ENCODE assay signal across 18 cellular contexts in genomic region chr20:46975976-46976375, GRCh38.
"Had no signal": no experiment of that assay in that cellular context is flagged by ENCODE, and none has a peak within 500 bp of the region (broad histone marks: within the 10 kb centered on the region; RNA-seq: fewer than 3 reads in every experiment).

No MANE protein-coding gene starts in this region.

- DNase-seq: hypothalamus; immature natural killer cell; left ventricle myocardium inferior; naive thymus-derived CD8-positive, alpha-beta T cell; nucleus accumbens; pancreas; posterior cingulate gyrus; right lobe of liver; stimulated activated CD4-positive, alpha-beta T cell treated with anti-CD3 and anti-CD28 coated beads, Interleukin-1b, Interleukin-23, amount 100 ng/mL, for 48 hours; stimulated activated CD4-positive, alpha-beta T cell treated with anti-CD3 and anti-CD28 coated beads, Interleukin-2, amount 100 ng/mL, for 48 hours; stimulated activated CD4-positive, alpha-beta T cell treated with anti-CD3 and anti-CD28 coated beads, Interleukin-4, amount 100 ng/mL, for 4 hours; stimulated activated CD8-positive, alpha-beta memory T cell treated with anti-CD3 and anti-CD28 coated beads, Interleukin-4, amount 100 ng/mL, for 48 hours; stimulated activated naive CD4-positive, alpha-beta T cell treated with Interleukin-2 at 50 U/mL for 16 hours; stimulated activated naive CD8-positive, alpha-beta T cell treated with anti-CD3 and anti-CD28 coated beads, Interleukin-15, amount 100 ng/mL, for 72 hours; substantia nigra; uterus had no signal

- H3K27ac ChIP-seq: left ventricle myocardium inferior, pancreas, right atrium auricular region, right lobe of liver, tibial nerve, uterus had no signal
